28 cellular contexts compared by ENCODE assay signal in the genomic region with DNA sequence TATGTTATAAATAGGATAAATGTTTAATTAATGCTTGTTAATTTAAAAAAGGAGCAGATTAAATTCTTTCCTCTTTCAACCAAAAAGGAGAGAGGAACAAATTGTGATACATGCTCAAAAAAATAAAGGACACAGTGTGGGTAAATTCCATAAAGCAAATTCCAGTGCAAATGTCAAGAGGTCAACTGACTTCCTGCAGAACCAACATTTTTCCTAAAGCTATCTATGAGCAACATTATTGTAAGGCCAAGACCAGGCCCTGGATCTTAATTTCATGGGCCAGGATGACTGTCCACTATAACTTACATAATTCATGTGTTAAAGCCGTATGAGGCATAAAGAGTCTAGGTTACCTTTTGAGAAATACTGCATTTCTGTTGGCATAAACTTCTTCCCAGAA.
"Had no signal": no experiment of that assay in that cellular context is flagged by ENCODE, and none has a peak within 500 bp of the region (broad histone marks: within the 10 kb centered on the region; RNA-seq: fewer than 3 reads in every experiment).

No MANE protein-coding gene starts in this region.

- H3K27ac ChIP-seq: stomach, suprapubic skin, testis, thoracic aorta, thyroid gland, tibial artery, tibial nerve, transverse colon, upper lobe of left lung, upper lobe of right lung, uterus, vagina had no signal

- DNase-seq: stimulated activated CD4-positive, alpha-beta T cell treated with anti-CD3 and anti-CD28 coated beads, Interleukin-2, amount 100 ng/mL, for 48 hours; stimulated activated CD4-positive, alpha-beta T cell treated with anti-CD3 and anti-CD28 coated beads, Interleukin-4, amount 100 ng/mL, for 1 hour; stimulated activated CD4-positive, alpha-beta T cell treated with anti-CD3 and anti-CD28 coated beads, Interleukin-4, amount 100 ng/mL, for 24 hours; stimulated activated CD4-positive, alpha-beta T cell treated with anti-CD3 and anti-CD28 coated beads, Interleukin-4, amount 100 ng/mL, for 4 hours; stimulated activated CD8-positive, alpha-beta memory T cell treated with anti-CD3 and anti-CD28 coated beads, Interleukin-4, amount 100 ng/mL, for 48 hours; stimulated activated naive B cell treated with anti-CD40 and anti-IgM and Interleukin-4, amounts not matched to agents 10 μg/mL and 1 μg/mL and 100 μg/mL, for 72 hours; stimulated activated naive CD4-positive, alpha-beta T cell; stimulated activated naive CD4-positive, alpha-beta T cell treated with Interleukin-2 at 50 U/mL for 16 hours; stimulated activated naive CD8-positive, alpha-beta T cell treated with anti-CD3 and anti-CD28 coated beads, Interleukin-15, amount 100 ng/mL, for 72 hours; stimulated activated naive CD8-positive, alpha-beta T cell treated with anti-CD3 and anti-CD28 coated beads, Interleukin-15, Interleukin-2, amounts not matched to agents 100 U/mL and 50 U/mL, for 24 hours; stomach; substantia nigra; testis; thyroid gland; tibial artery; transverse colon; trophoblast cell; upper lobe of left lung; upper lobe of right lung; uterus had no signal

- H3K4me3 Mint-ChIP-seq: stimulated activated effector memory CD8-positive, alpha-beta T cell treated with anti-CD3 and anti-CD28 coated beads, Interleukin-12 subunit alpha, Interleukin-12 subunit beta, amount 100 ng/mL, for 72 hours; stimulated activated memory B cell treated with anti-CD40 and anti-IgM and Interleukin-4, amounts not matched to agents 10 μg/mL and 1 μg/mL and 100 μg/mL, for 72 hours; stimulated activated naive B cell treated with anti-CD40 and anti-IgM and Interleukin-4, amounts not matched to agents 10 μg/mL and 1 μg/mL and 100 μg/mL, for 72 hours; stimulated activated naive CD8-positive, alpha-beta T cell treated with anti-CD3 and anti-CD28 coated beads, Interleukin-15, amount 100 ng/mL, for 72 hours; stimulated activated naive CD8-positive, alpha-beta T cell treated with anti-CD3 and anti-CD28 coated beads, Interleukin-15, Interleukin-2, amounts not matched to agents 100 ng/mL and 50 ng/mL, for 24 hours; type B pancreatic cell had no signal

- H3K36me3 ChIP-seq: stomach, suprapubic skin, thoracic aorta, thyroid gland, tibial artery, tibial nerve, transverse colon, upper lobe of left lung, upper lobe of right lung, uterus, vagina had no signal

- H3K9me3 Mint-ChIP-seq: stimulated activated effector memory CD8-positive, alpha-beta T cell treated with anti-CD3 and anti-CD28 coated beads, Interleukin-12 subunit alpha, Interleukin-12 subunit beta, amount 100 ng/mL, for 72 hours; stimulated activated memory B cell treated with anti-CD40 and anti-IgM and Interleukin-4, amounts not matched to agents 10 μg/mL and 1 μg/mL and 100 μg/mL, for 72 hours; stimulated activated naive B cell treated with anti-CD40 and anti-IgM and Interleukin-4, amounts not matched to agents 10 μg/mL and 1 μg/mL and 100 μg/mL, for 72 hours; stimulated activated naive CD8-positive, alpha-beta T cell treated with anti-CD3 and anti-CD28 coated beads, Interleukin-15, amount 100 ng/mL, for 72 hours; stimulated activated naive CD8-positive, alpha-beta T cell treated with anti-CD3 and anti-CD28 coated beads, Interleukin-15, Interleukin-2, amounts not matched to agents 100 ng/mL and 50 ng/mL, for 24 hours had no signal

- H3K27me3 Mint-ChIP-seq: stimulated activated memory B cell treated with anti-CD40 and anti-IgM and Interleukin-4, amounts not matched to agents 10 μg/mL and 1 μg/mL and 100 μg/mL, for 72 hours; stimulated activated naive B cell treated with anti-CD40 and anti-IgM and Interleukin-4, amounts not matched to agents 10 μg/mL and 1 μg/mL and 100 μg/mL, for 72 hours; type B pancreatic cell had no signal

- H3K4me1 ChIP-seq: stomach, suprapubic skin, testis, thyroid gland, tibial artery, transverse colon, upper lobe of left lung, upper lobe of right lung, uterus, vagina had no signal

- H3K4me3 ChIP-seq: stomach, suprapubic skin, testis, thoracic aorta, thyroid gland, tibial artery, tibial nerve, transverse colon, upper lobe of left lung, upper lobe of right lung, uterus, vagina had no signal

- H3K27me3 ChIP-seq: stomach, suprapubic skin, testis, thyroid gland, tibial artery, tibial nerve, transverse colon, upper lobe of left lung, upper lobe of right lung, uterus, vagina had no signal

- H3K4me1 Mint-ChIP-seq: stimulated activated effector memory CD8-positive, alpha-beta T cell treated with anti-CD3 and anti-CD28 coated beads, Interleukin-12 subunit alpha, Interleukin-12 subunit beta, amount 100 ng/mL, for 72 hours; stimulated activated memory B cell treated with anti-CD40 and anti-IgM and Interleukin-4, amounts not matched to agents 10 μg/mL and 1 μg/mL and 100 μg/mL, for 72 hours; stimulated activated naive B cell treated with anti-CD40 and anti-IgM and Interleukin-4, amounts not matched to agents 10 μg/mL and 1 μg/mL and 100 μg/mL, for 72 hours; stimulated activated naive CD8-positive, alpha-beta T cell treated with anti-CD3 and anti-CD28 coated beads, Interleukin-15, amount 100 ng/mL, for 72 hours had no signal

- H3K27ac Mint-ChIP-seq: stimulated activated effector memory CD8-positive, alpha-beta T cell treated with anti-CD3 and anti-CD28 coated beads, Interleukin-12 subunit alpha, Interleukin-12 subunit beta, amount 100 ng/mL, for 72 hours; stimulated activated memory B cell treated with anti-CD40 and anti-IgM and Interleukin-4, amounts not matched to agents 10 μg/mL and 1 μg/mL and 100 μg/mL, for 72 hours; stimulated activated naive B cell treated with anti-CD40 and anti-IgM and Interleukin-4, amounts not matched to agents 10 μg/mL and 1 μg/mL and 100 μg/mL, for 72 hours; stimulated activated naive CD8-positive, alpha-beta T cell treated with anti-CD3 and anti-CD28 coated beads, Interleukin-15, amount 100 ng/mL, for 72 hours; stimulated activated naive CD8-positive, alpha-beta T cell treated with anti-CD3 and anti-CD28 coated beads, Interleukin-15, Interleukin-2, amounts not matched to agents 100 ng/mL and 50 ng/mL, for 24 hours; type B pancreatic cell had no signal

- H3K36me3 Mint-ChIP-seq: stimulated activated effector memory CD8-positive, alpha-beta T cell treated with anti-CD3 and anti-CD28 coated beads, Interleukin-12 subunit alpha, Interleukin-12 subunit beta, amount 100 ng/mL, for 72 hours; stimulated activated memory B cell treated with anti-CD40 and anti-IgM and Interleukin-4, amounts not matched to agents 10 μg/mL and 1 μg/mL and 100 μg/mL, for 72 hours; stimulated activated naive B cell treated with anti-CD40 and anti-IgM and Interleukin-4, amounts not matched to agents 10 μg/mL and 1 μg/mL and 100 μg/mL, for 72 hours; type B pancreatic cell had no signal

- ATAC-seq: stimulated activated effector memory CD8-positive, alpha-beta T cell treated with anti-CD3 and anti-CD28 coated beads, Interleukin-12 subunit alpha, Interleukin-12 subunit beta, amount 100 ng/mL, for 72 hours; stimulated activated memory B cell treated with anti-CD40 and anti-IgM and Interleukin-4, amounts not matched to agents 10 μg/mL and 1 μg/mL and 100 μg/mL, for 72 hours; stimulated activated naive B cell treated with anti-CD40 and anti-IgM and Interleukin-4, amounts not matched to agents 10 μg/mL and 1 μg/mL and 100 μg/mL, for 72 hours; stimulated activated naive CD8-positive, alpha-beta T cell treated with anti-CD3 and anti-CD28 coated beads, Interleukin-15, amount 100 ng/mL, for 72 hours; stimulated activated naive CD8-positive, alpha-beta T cell treated with anti-CD3 and anti-CD28 coated beads, Interleukin-15, Interleukin-2, amounts not matched to agents 100 U/mL and 50 U/mL, for 24 hours; upper lobe of right lung had no signal

- H3K9me3 ChIP-seq: stomach, suprapubic skin, testis, thoracic aorta, thyroid gland, tibial artery, transverse colon, upper lobe of left lung, upper lobe of right lung, uterus, vagina had no signal
